Comparison of ENCODE assay signal across 20 cellular contexts in genomic region chr11:78783846-78784245, GRCh38.
"Had no signal": no experiment of that assay in that cellular context is flagged by ENCODE, and none has a peak within 500 bp of the region (broad histone marks: within the 10 kb centered on the region; RNA-seq: fewer than 3 reads in every experiment).

No MANE protein-coding gene starts in this region.

- H3K4me3 ChIP-seq: adrenal gland, ascending aorta, coronary artery, esophagus squamous epithelium, gastrocnemius medialis, prostate gland, thoracic aorta, upper lobe of left lung had no signal

- DNase-seq: activated CD4-positive, alpha-beta T cell treated with anti-CD3 and anti-CD28 coated beads for 4 hours; activated CD4-positive, alpha-beta T cell treated with anti-CD3 and anti-CD28 coated beads, Interleukin-2, amount 50 U/mL, for 48 hours; activated CD4-positive, CD25-positive, alpha-beta regulatory T cell; activated CD8-positive, alpha-beta memory T cell treated with anti-CD3 and anti-CD28 coated beads, Interleukin-2, amount 50 U/mL, for 48 hours; activated naive CD4-positive, alpha-beta T cell; activated T-cell treated with anti-CD3 and anti-CD28 coated beads, Interleukin-2, amount 50 U/mL, for 4 hours; adrenal gland; central memory CD4-positive, alpha-beta T cell; esophagus squamous epithelium; gastrocnemius medialis; left ventricle myocardium superior; mammary epithelial cell; stimulated activated CD4-positive, alpha-beta T cell treated with anti-CD3 and anti-CD28 coated beads, Interleukin-4, amount 100 ng/mL, for 24 hours; stimulated activated naive CD4-positive, alpha-beta T cell treated with Interleukin-2 at 50 U/mL for 16 hours; T-helper 17 cell; upper lobe of left lung had no signal

- H3K9me3 ChIP-seq: adrenal gland, ascending aorta, esophagus squamous epithelium, gastrocnemius medialis, prostate gland, thoracic aorta, upper lobe of left lung had no signal

- ATAC-seq: activated T-cell treated with anti-CD3 and anti-CD28 coated beads, Interleukin-2, amount 50 U/mL, for 4 hours; gastrocnemius medialis; left ventricle myocardium superior; T-helper 17 cell had no signal

- H3K27me3 ChIP-seq: adrenal gland, ascending aorta, esophagus squamous epithelium, gastrocnemius medialis, upper lobe of left lung had no signal

- H3K4me1 ChIP-seq: adrenal gland, ascending aorta, gastrocnemius medialis, prostate gland had no signal

- H3K27ac ChIP-seq: adrenal gland, ascending aorta, coronary artery, esophagus squamous epithelium, gastrocnemius medialis, prostate gland, thoracic aorta, upper lobe of left lung had no signal

- H3K36me3 ChIP-seq: adrenal gland, ascending aorta, gastrocnemius medialis, prostate gland, thoracic aorta, upper lobe of left lung had no signal
